In genomic region chr19:1221141-1221903, GRCh38 we compare ENCODE assay signal across 10 cellular contexts. TPM values are rescaled to one million over a fixed set of nuclear protein-coding genes. Genes with fewer than 3 reads are reported as not detected.
DNase-seq lines count a peak whose midpoint lies in the region; ATAC-seq, FAIRE-seq and TF ChIP-seq lines count a peak whose summit lies in the region.
"Had no signal": no experiment of that assay in that cellular context is flagged by ENCODE, and none has a peak within 500 bp of the region (broad histone marks: within the 10 kb centered on the region; RNA-seq: fewer than 3 reads in every experiment).

No MANE protein-coding gene starts in this region.

- no peaks in the 10 kb centered on the region for H3K9me3 Mint-ChIP-seq in activated naive CD8-positive, alpha-beta T cell treated with anti-CD3 and anti-CD28 coated beads for 36 hours
- H3K9me3 Mint-ChIP-seq: activated naive CD8-positive, alpha-beta T cell treated with anti-CD3 and anti-CD28 coated beads, Interleukin-2, amount 10 ng/mL, durations not matched to agents 7 days and 5 days had no signal

- no peak overlapping the region for H3K27ac Mint-ChIP-seq in activated naive CD8-positive, alpha-beta T cell treated with anti-CD3 and anti-CD28 coated beads for 36 hours
- H3K27ac Mint-ChIP-seq: activated naive CD8-positive, alpha-beta T cell treated with anti-CD3 and anti-CD28 coated beads, Interleukin-2, amount 10 ng/mL, durations not matched to agents 7 days and 5 days had no signal

- TF ChIP-seq CTCF in A549 (IDR thresholded peaks at IDR 0.05), result peak; percentile 45
- peak; percentile 76 for TF ChIP-seq CTCF in colonic mucosa (IDR thresholded peaks at IDR 0.05)
- TF ChIP-seq CTCF in right lobe of liver (IDR thresholded peaks at IDR 0.05), result peak; percentile 68 to 83 (median 78)

- peaks cover 36% of the 10 kb centered on the region for H3K36me3 ChIP-seq in colonic mucosa
- H3K36me3 ChIP-seq in right lobe of liver, result peaks cover 0 to 36% (median 11%) of the 10 kb centered on the region in 4 donors

- peaks cover 14% of the 10 kb centered on the region; the same call in 1 of the 3 replicates for H3K4me1 ChIP-seq in A549
- H3K4me1 ChIP-seq in colonic mucosa, result no peaks in the 10 kb centered on the region
- no peaks in the 10 kb centered on the region for H3K4me1 ChIP-seq in right lobe of liver

- H3K4me2 ChIP-seq in A549, result no peak overlapping the region

- peak; percentile 50 to 53; a peak in 4 of 5 replicates for TF ChIP-seq RAD21 in A549 (conservative IDR thresholded peaks at IDR 0.05 in 1 of 2, IDR thresholded peaks at IDR 0.05 in 1 of 2)

- DNase-seq in A549 (ENCODE audit: low read depth in 1 of 2, low spot score in 1 of 2), result peak in 1 of 2 experiments; percentile 61
- peak; percentile 88 for DNase-seq in HuH-7.5 (ENCODE audit: low spot score)
- no peak for DNase-seq in colonic mucosa
- DNase-seq in right lobe of liver, result peak; percentile 76 to 81 (median 80)
- no peak for DNase-seq in activated naive CD8-positive, alpha-beta T cell treated with anti-CD3 and anti-CD28 coated beads for 36 hours
- no peak for DNase-seq in stimulated activated CD8-positive, alpha-beta memory T cell treated with anti-CD3 and anti-CD28 coated beads, Interleukin-4, amount 100 ng/mL, for 48 hours
- DNase-seq in pons (ENCODE audit: low spot score), result no peak
- DNase-seq: activated naive CD8-positive, alpha-beta T cell treated with anti-CD3 and anti-CD28 coated beads, Interleukin-2, amount 10 ng/mL, durations not matched to agents 7 days and 5 days; stimulated activated CD4-positive, alpha-beta T cell treated with anti-CD3 and anti-CD28 coated beads, Interleukin-4, amount 100 ng/mL, for 24 hours had no signal

- intact Hi-C loops in colonic mucosa (cut with DNase I) (no loop called here), right lobe of liver (cut with DNase I) (no loop called here)

- H3K27ac ChIP-seq in A549 (0 out of 6 replicates have a peak overlapping the region, but pooled peaks of 1 of the 2 experiments have one; percentile 48), colonic mucosa (no peak overlapping the region), right lobe of liver (no peak overlapping the region)

- H3K27me3 ChIP-seq in colonic mucosa (no peaks in the 10 kb centered on the region), right lobe of liver (no peaks in the 10 kb centered on the region)

- H3K27me3 Mint-ChIP-seq in activated naive CD8-positive, alpha-beta T cell treated with anti-CD3 and anti-CD28 coated beads for 36 hours, result no peaks in the 10 kb centered on the region
- H3K27me3 Mint-ChIP-seq: activated naive CD8-positive, alpha-beta T cell treated with anti-CD3 and anti-CD28 coated beads, Interleukin-2, amount 10 ng/mL, durations not matched to agents 7 days and 5 days had no signal

- no peak for TF ChIP-seq EP300 in A549 (IDR thresholded peaks at IDR 0.05)

- CTCF ChIA-PET in A549 (lab: Yijun Ruan, JAX), result interaction anchor here (0.6 to 5.3 kb wide), 23 partner anchors 9 to 202 kb away, joined by 3 to 38 read pairs (median 6); partner anchors contain the start of genes ATP5F1D, CBARP and CIRBP

- H3K9ac ChIP-seq in colonic mucosa (ENCODE audit: low read depth in 2 of 2, low read length in 2 of 2), result no peak overlapping the region

- POLR2A ChIA-PET in A549 (lab: Yijun Ruan, JAX), result no interaction called here

- no peaks in the 10 kb centered on the region for H3K4me1 Mint-ChIP-seq in activated naive CD8-positive, alpha-beta T cell treated with anti-CD3 and anti-CD28 coated beads for 36 hours
- H3K4me1 Mint-ChIP-seq: activated naive CD8-positive, alpha-beta T cell treated with anti-CD3 and anti-CD28 coated beads, Interleukin-2, amount 10 ng/mL, durations not matched to agents 7 days and 5 days had no signal

- H3K9me3 ChIP-seq in A549, result no peaks in the 10 kb centered on the region
- no peaks in the 10 kb centered on the region for H3K9me3 ChIP-seq in colonic mucosa
- H3K9me3 ChIP-seq in right lobe of liver, result no peaks in the 10 kb centered on the region

- H3K4me3 ChIP-seq in A549, result no peak overlapping the region
- H3K4me3 ChIP-seq in colonic mucosa, result no peak overlapping the region
- H3K4me3 ChIP-seq in right lobe of liver, result no peak overlapping the region

- H3K36me3 Mint-ChIP-seq in activated naive CD8-positive, alpha-beta T cell treated with anti-CD3 and anti-CD28 coated beads for 36 hours, result no peaks in the 10 kb centered on the region
- H3K36me3 Mint-ChIP-seq: activated naive CD8-positive, alpha-beta T cell treated with anti-CD3 and anti-CD28 coated beads, Interleukin-2, amount 10 ng/mL, durations not matched to agents 7 days and 5 days had no signal

- FAIRE-seq in A549 (lab: Jason Lieb, UNC), result no peak

- TF ChIP-seq POLR2A in A549 (IDR thresholded peaks at IDR 0.05; ENCODE audit: low read length), result no peak
- TF ChIP-seq POLR2A in right lobe of liver (IDR thresholded peaks at IDR 0.05), result no peak

- no peak overlapping the region for H3K4me3 Mint-ChIP-seq in activated naive CD8-positive, alpha-beta T cell treated with anti-CD3 and anti-CD28 coated beads for 36 hours
- H3K4me3 Mint-ChIP-seq: activated naive CD8-positive, alpha-beta T cell treated with anti-CD3 and anti-CD28 coated beads, Interleukin-2, amount 10 ng/mL, durations not matched to agents 7 days and 5 days had no signal

- peak; percentile 45 to 76; a peak in 5 of 6 replicates for ATAC-seq in A549
- peak; percentile 75 to 89 (median 81) for ATAC-seq in right lobe of liver
- ATAC-seq in HG03432 (IDR thresholded peaks at IDR 0.05; ENCODE audit: unreplicated experiment), result no peak

- 64% methylated on average over 21 of the region's 33 CpGs for WGBS in A549 (ENCODE audit: missing lambda C conversion rate)
- WGBS in right lobe of liver (ENCODE audit: insufficient coverage, low coverage, low lambda C conversion rate, missing lambda C conversion rate), result 0% methylated on average over 2 of the region's 33 CpGs

TF ChIP-seq in A549, 52 proteins besides CTCF, POLR2A, EP300 and RAD21:
- TF ChIP-seq NPAS2 (CRISPR knock-in tag; IDR thresholded peaks at IDR 0.05; ENCODE audit: borderline replicate concordance) (no peak), SMC3 (IDR thresholded peaks at IDR 0.05) (peak; percentile 31; the same call in 1 of the 3 replicates)

RNA-seq across cellular contexts. Expression of gene STK11, which starts 15.7 kb away (rescaled TPM):
- 12.2 and 16.2 TPM in 2 replicates for polyA plus RNA-seq in A549 (2011; rRNA removed)
- polyA plus RNA-seq in A549 (2012; cell fraction: cytosol; rRNA removed), result 35.2 and 42.6 TPM in 2 replicates
- 108 and 121 TPM in 2 replicates for polyA plus RNA-seq in A549 (2012; cell fraction: nucleus; rRNA removed)
- 33.6 to 34.2 TPM (median 34.0 TPM) in 3 replicates for polyA plus RNA-seq in A549 (2017; fragmentation: RNase III; extraction: RNeasy Plus Mini Kit Qiagen cat#74134 plus additional on column Dnase treatment)
- 18.6 and 21.3 TPM in 2 replicates for polyA minus RNA-seq in A549 (2011; rRNA and poly(A)+ RNA removed)
- 100 to 1,000 TPM in 1 of 2 donors, 10 to 100 TPM in 1; 76.3 to 103 TPM for total RNA-seq in colonic mucosa
- 10 to 100 TPM; 23.8 to 34.0 (median 29.5) TPM for total RNA-seq in right lobe of liver
- 10 to 100 TPM; 54.7 to 55.8 TPM for total RNA-seq in activated naive CD8-positive, alpha-beta T cell treated with anti-CD3 and anti-CD28 coated beads for 36 hours

RNA-seq across cellular contexts. Expression of gene CBARP, which starts 16.5 kb away (rescaled TPM):
- polyA plus RNA-seq in A549 (2011; rRNA removed), result 0.19 and 0.30 TPM in 2 replicates
- 1.3 and 2.3 TPM in 2 replicates for polyA plus RNA-seq in A549 (2012; cell fraction: cytosol; rRNA removed)
- 4.5 and 8.2 TPM in 2 replicates for polyA plus RNA-seq in A549 (2012; cell fraction: nucleus; rRNA removed)
- polyA plus RNA-seq in A549 (2017; fragmentation: RNase III; extraction: RNeasy Plus Mini Kit Qiagen cat#74134 plus additional on column Dnase treatment), result 1.7 to 2.0 TPM (median 1.9 TPM) in 3 replicates
- polyA minus RNA-seq in A549 (2011; rRNA and poly(A)+ RNA removed), result 0.21 and 0.24 TPM in 2 replicates
- under 1 TPM; 0.22 to 0.48 TPM for total RNA-seq in colonic mucosa
- total RNA-seq in right lobe of liver, result under 1 TPM; 0.15 to 0.62 (median 0.31) TPM
- total RNA-seq in activated naive CD8-positive, alpha-beta T cell treated with anti-CD3 and anti-CD28 coated beads for 36 hours, result under 1 TPM; 0.33 to 0.46 TPM

RNA-seq across cellular contexts. Expression of gene ATP5F1D, which starts 20.2 kb away (rescaled TPM):
- polyA plus RNA-seq in A549 (2011; rRNA removed), result 18.5 and 28.7 TPM in 2 replicates
- 158 and 210 TPM in 2 replicates for polyA plus RNA-seq in A549 (2012; cell fraction: cytosol; rRNA removed)
- 114 and 225 TPM in 2 replicates for polyA plus RNA-seq in A549 (2012; cell fraction: nucleus; rRNA removed)
- 96.9 to 101 TPM (median 99.7 TPM) in 3 replicates for polyA plus RNA-seq in A549 (2017; fragmentation: RNase III; extraction: RNeasy Plus Mini Kit Qiagen cat#74134 plus additional on column Dnase treatment)
- polyA minus RNA-seq in A549 (2011; rRNA and poly(A)+ RNA removed), result 12.4 and 18.2 TPM in 2 replicates
- 100 to 1,000 TPM; 359 to 627 TPM for total RNA-seq in colonic mucosa
- 100 to 1,000 TPM in 5 of 6 experiments, 10 to 100 TPM in 1; 98.1 to 240 (median 137) TPM for total RNA-seq in right lobe of liver
- 100 to 1,000 TPM; 175 to 177 TPM for total RNA-seq in activated naive CD8-positive, alpha-beta T cell treated with anti-CD3 and anti-CD28 coated beads for 36 hours

RNA-seq across cellular contexts. Expression of gene MIDN, which starts 27.1 kb away (rescaled TPM):
- 9.1 and 11.8 TPM in 2 replicates for polyA plus RNA-seq in A549 (2011; rRNA removed)
- polyA plus RNA-seq in A549 (2012; cell fraction: cytosol; rRNA removed), result 17.7 and 27.8 TPM in 2 replicates
- polyA plus RNA-seq in A549 (2012; cell fraction: nucleus; rRNA removed), result 45.7 and 73.9 TPM in 2 replicates
- 27.7 to 33.4 TPM (median 31.4 TPM) in 3 replicates for polyA plus RNA-seq in A549 (2017; fragmentation: RNase III; extraction: RNeasy Plus Mini Kit Qiagen cat#74134 plus additional on column Dnase treatment)
- polyA minus RNA-seq in A549 (2011; rRNA and poly(A)+ RNA removed), result 23.7 and 25.2 TPM in 2 replicates
- 100 to 1,000 TPM; 172 to 177 TPM for total RNA-seq in colonic mucosa
- total RNA-seq in right lobe of liver, result 10 to 100 TPM; 22.3 to 55.1 (median 29.3) TPM
- 10 to 100 TPM; 29.3 to 29.6 TPM for total RNA-seq in activated naive CD8-positive, alpha-beta T cell treated with anti-CD3 and anti-CD28 coated beads for 36 hours

RNA-seq across cellular contexts. Expression of gene SBNO2, which starts 47.3 kb away (rescaled TPM):
- polyA plus RNA-seq in A549 (2011; rRNA removed) (6.8 and 8.4 TPM in 2 replicates), A549 (2017; fragmentation: RNase III; extraction: RNeasy Plus Mini Kit Qiagen cat#74134 plus additional on column Dnase treatment) (27.0 to 32.0 TPM (median 27.7 TPM) in 3 replicates)
- polyA plus RNA-seq in A549 (2012; cell fraction: cytosol; rRNA removed), result 28.7 and 40.8 TPM in 2 replicates
- 118 and 161 TPM in 2 replicates for polyA plus RNA-seq in A549 (2012; cell fraction: nucleus; rRNA removed)
- 9.6 and 15.2 TPM in 2 replicates for polyA minus RNA-seq in A549 (2011; rRNA and poly(A)+ RNA removed)
- total RNA-seq in colonic mucosa (10 to 100 TPM; 65.5 to 77.1 TPM), right lobe of liver (10 to 100 TPM; 21.5 to 54.4 (median 25.5) TPM)
- total RNA-seq in activated naive CD8-positive, alpha-beta T cell treated with anti-CD3 and anti-CD28 coated beads for 36 hours, result 10 to 100 TPM; 50.5 to 51.6 TPM

Comparison
In these comparisons a context has a peak if more than half of its experiments do, and no peak if none do; other contexts are left out.
1. DNase-seq: peak in HuH-7.5 (single experiment) and right lobe of liver (3 of 3); none in colonic mucosa (single experiment), activated naive CD8-positive, alpha-beta T cell treated with anti-CD3 and anti-CD28 coated beads for 36 hours (single experiment), stimulated activated CD8-positive, alpha-beta memory T cell treated with anti-CD3 and anti-CD28 coated beads, Interleukin-4, amount 100 ng/mL, for 48 hours (single experiment) and pons (single experiment).
2. Peak in every context shown above with its lines, with median percentiles within 50 percentile points of each other: CTCF ChIP-seq.